Comparison of ENCODE assay signal across 8 cellular contexts in the genomic region with DNA sequence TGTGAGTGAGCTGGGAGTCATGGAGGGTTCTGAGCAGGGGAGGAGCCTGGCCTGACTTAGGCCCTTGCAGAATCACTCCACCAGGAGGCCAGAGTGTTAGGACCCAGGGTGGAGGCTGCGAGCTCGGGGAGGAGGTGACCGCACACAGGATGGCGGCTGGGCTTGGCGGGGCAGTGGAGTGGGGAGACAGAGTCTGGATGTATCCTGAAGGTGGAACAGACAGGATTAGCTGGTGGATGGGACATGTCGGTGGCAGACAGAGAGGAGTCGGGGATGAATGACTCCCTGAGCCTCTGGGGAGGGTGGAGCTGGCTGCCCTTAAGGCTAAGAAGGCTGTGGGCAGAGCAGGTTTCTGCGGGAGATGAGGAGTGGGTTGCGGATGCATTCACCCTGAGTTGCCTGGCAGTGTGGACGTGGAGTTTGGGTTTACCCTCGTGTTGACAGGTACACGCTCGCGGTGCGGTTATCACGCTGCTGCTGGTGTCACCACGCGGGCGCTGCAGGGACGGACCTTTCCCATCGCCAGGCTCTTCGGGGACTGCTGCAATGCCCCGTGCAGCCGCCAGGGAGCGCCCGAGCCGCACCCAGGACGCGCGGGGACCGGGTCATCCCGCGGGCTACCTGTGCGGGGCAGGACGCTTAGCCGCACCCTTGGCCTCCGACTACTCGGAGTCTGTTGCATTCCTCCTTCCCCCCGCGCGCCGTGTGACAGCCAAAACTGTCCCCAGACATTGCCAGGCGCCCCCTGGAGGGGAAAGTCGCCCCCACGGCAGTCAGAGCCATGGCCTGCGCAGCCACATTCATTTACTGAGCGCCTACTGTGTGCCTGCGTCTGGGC. TPM values are rescaled to one million over a fixed set of nuclear protein-coding genes. Genes with fewer than 3 reads are reported as not detected.
DNase-seq lines count a peak whose midpoint lies in the region; ATAC-seq and TF ChIP-seq lines count a peak whose summit lies in the region.

No MANE protein-coding gene starts in this region.

- peak; percentile 99 for TF ChIP-seq CTCF in A673 (conservative IDR thresholded peaks at IDR 0.05; ENCODE audit: low read depth, low read length)
- TF ChIP-seq CTCF in fibroblast of mammary gland (conservative IDR thresholded peaks at IDR 0.05; ENCODE audit: control insufficient read depth, insufficient read depth, low read depth, low read length) = peak; percentile 59
- TF ChIP-seq CTCF in neural crest cell (conservative IDR thresholded peaks at IDR 0.05) = peak; percentile 95

- CTCF ChIA-PET in A673 (lab: Charles Lee) = interaction anchor here (0.5 to 3.4 kb wide), 8 partner anchors 69 to 314 kb away, joined by 3 to 30 read pairs (median 5); no protein-coding TSS in a partner anchor

- H3K27me3 ChIP-seq in A673 (replicated peaks; ENCODE audit: insufficient read depth, low read depth, low read length, poor library complexity) = no peaks in the 10 kb centered on the region
- peaks cover 0 to 10% (median 5%) of the 10 kb centered on the region in 5 donors for H3K27me3 ChIP-seq in subcutaneous abdominal adipose tissue (ENCODE audit: control insufficient read depth in 5 of 5, insufficient read depth in 4 of 5, low read length in 5 of 5)

- peak overlapping the region; percentile 74 for H3K4me3 Mint-ChIP-seq in neural crest cell

- H3K9me3 ChIP-seq in A673 (ENCODE audit: low read depth, low read length, poor library complexity, severe bottlenecking) = no peaks in the 10 kb centered on the region
- H3K9me3 ChIP-seq in subcutaneous abdominal adipose tissue (ENCODE audit: control insufficient read depth in 5 of 5, low read length in 5 of 5) = no peaks in the 10 kb centered on the region

- H3K27ac Mint-ChIP-seq in neural crest cell (ENCODE audit: unreplicated experiment) = peak overlapping the region; percentile 23

- H3K4me1 ChIP-seq in A673 (ENCODE audit: insufficient read depth, low read length, poor library complexity, severe bottlenecking) (no peaks in the 10 kb centered on the region), subcutaneous abdominal adipose tissue (ENCODE audit: control insufficient read depth in 5 of 5, insufficient read depth in 5 of 5, low read length in 5 of 5) (peaks cover 5 to 40% (median 33%) of the 10 kb centered on the region in 5 donors)

- H3K9ac ChIP-seq in subcutaneous abdominal adipose tissue (ENCODE audit: low read length in 5 of 5) = no peak overlapping the region

- intact Hi-C loops in A673 (cut with micrococcal nuclease; ENCODE audit: unreplicated experiment) = loop anchor here (2.0 kb wide), 2 partner anchors 278 to 318 kb away; no protein-coding TSS in a partner anchor

- H3K9me3 Mint-ChIP-seq in neural crest cell = no peaks in the 10 kb centered on the region

- no peaks in the 10 kb centered on the region for H3K36me3 ChIP-seq in A673 (ENCODE audit: insufficient read depth, low read length, poor library complexity, severe bottlenecking)
- no peaks in the 10 kb centered on the region for H3K36me3 ChIP-seq in subcutaneous abdominal adipose tissue (ENCODE audit: control insufficient read depth in 5 of 5, insufficient read depth in 5 of 5, low read length in 5 of 5)

- peak overlapping the region; percentile 32 for H3K4me3 ChIP-seq in A673 (ENCODE audit: low read depth, low read length, poor library complexity, severe bottlenecking)
- H3K4me3 ChIP-seq in fibroblast of mammary gland (ENCODE audit: control insufficient read depth, low read depth, low read length) = no peak overlapping the region
- H3K4me3 ChIP-seq in subcutaneous abdominal adipose tissue (ENCODE audit: low read depth in 1 of 5, low read length in 5 of 5) = peak overlapping the region; percentile 10 to 51 (median 25)

- POLR2A ChIA-PET in A673 (lab: Charles Lee; ENCODE audit: low non-redundant PET) = no interaction called here

- H3K27me3 Mint-ChIP-seq in neural crest cell (ENCODE audit: low read depth) = peaks cover 8% of the 10 kb centered on the region

- DNase-seq in A673 (ENCODE audit: low spot score) = peak; percentile 77
- DNase-seq in HUDEP-2 (lab: John Stamatoyannopoulos, UW; ENCODE audit: unreplicated experiment in 76 of 76) = peak in 70 of 76 experiments; percentile 11 to 84 (median 60)
- DNase-seq in activated T-cell treated with anti-CD3 and anti-CD28 coated beads, Interleukin-2, amount 50 U/mL, for 48 hours = peak; percentile 91 to 92
- no peak for DNase-seq in fibroblast of mammary gland (ENCODE audit: low read depth)
- peak; percentile 92 for DNase-seq in neural crest cell (ENCODE audit: low read depth, low spot score)

- no TSS peak for BruUV-seq in A673 (replicated peaks; lab: Mats Ljungman, UMichigan)

- peak; percentile 66 for ATAC-seq in GM18505 (IDR thresholded peaks at IDR 0.05; ENCODE audit: unreplicated experiment)

- no peak for TF ChIP-seq POLR2A in GM18505 (IDR thresholded peaks at IDR 0.05; ENCODE audit: borderline replicate concordance, extremely low read depth, insufficient read depth, insufficient read length)

- H3K4me1 Mint-ChIP-seq in neural crest cell = peaks cover 11% of the 10 kb centered on the region

- no peak overlapping the region for H3K27ac ChIP-seq in A673 (ENCODE audit: low read depth, low read length, poor library complexity, severe bottlenecking)
- peak overlapping the region; percentile 57 for H3K27ac ChIP-seq in subcutaneous abdominal adipose tissue (ENCODE audit: low read depth, low read length)

- no peaks in the 10 kb centered on the region for H3K36me3 Mint-ChIP-seq in neural crest cell (ENCODE audit: low read depth)

TF ChIP-seq in PFSK-1, 5 proteins besides CTCF, POLR2A, EP300 and RAD21:
- peak; percentile 84 for TF ChIP-seq FOXP2 (optimal IDR thresholded peaks at IDR 0.05; ENCODE audit: borderline replicate concordance, extremely low read depth, extremely low read length, insufficient read depth)
- TF ChIP-seq REST (IDR thresholded peaks at IDR 0.05; ENCODE audit: insufficient read depth in 1 of 2, low read depth in 2 of 2, low read length in 2 of 2) = no peak
- TF ChIP-seq SIN3A (IDR thresholded peaks at IDR 0.05; ENCODE audit: borderline replicate concordance, insufficient read depth, low read length) = no peak
- no peak for TF ChIP-seq TAF1 (IDR thresholded peaks at IDR 0.05; ENCODE audit: borderline replicate concordance, insufficient read depth, low read length)
- TF ChIP-seq POLR2AphosphoS5 (IDR thresholded peaks at IDR 0.05; ENCODE audit: low read depth, low read length) = no peak

RNA-seq across cellular contexts. Expression of gene PTGIS, which starts 43.0 kb away (rescaled TPM):
- not detected in 2 replicates for total RNA-seq in A673 (2021)
- not detected for polyA plus RNA-seq in PFSK-1 (2012; ENCODE audit: insufficient read length, low read depth)
- total RNA-seq in neural crest cell = 7.1 and 9.8 TPM in 2 replicates
